8 cellular contexts compared by ENCODE assay signal in genomic region chr2:199734651-199735050, GRCh38.
"Had no signal": no experiment of that assay in that cellular context is flagged by ENCODE, and none has a peak within 500 bp of the region (broad histone marks: within the 10 kb centered on the region; RNA-seq: fewer than 3 reads in every experiment).

No MANE protein-coding gene starts in this region.

- H3K27ac Mint-ChIP-seq: H9, IgD-negative memory B cell had no signal

- H3K9me3 Mint-ChIP-seq: H9 had no signal

- H3K27ac ChIP-seq: HL-60 had no signal

- ATAC-seq: HepG2 had no signal

- H3K4me3 Mint-ChIP-seq: H9, IgD-negative memory B cell had no signal

- DNase-seq: H9, HCEC 1CT, KBM-7 had no signal

- H3K36me3 Mint-ChIP-seq: IgD-negative memory B cell had no signal

- FAIRE-seq: H1, H54, HepG2 had no signal
